Comparison of ENCODE assay signal across 1 cellular context in genomic region chr3:107581230-107581629, GRCh38.
TF ChIP-seq lines count a peak whose summit lies in the region.

No MANE protein-coding gene starts in this region.

TF ChIP-seq in GM23338, 12 proteins besides CTCF, POLR2A, EP300 and RAD21 (continued from another document):
- no peak for TF ChIP-seq ETS1 (IDR thresholded peaks at IDR 0.05)
- no peak for TF ChIP-seq JUNB (IDR thresholded peaks at IDR 0.05; ENCODE audit: unreplicated experiment)
